In the genomic region with DNA sequence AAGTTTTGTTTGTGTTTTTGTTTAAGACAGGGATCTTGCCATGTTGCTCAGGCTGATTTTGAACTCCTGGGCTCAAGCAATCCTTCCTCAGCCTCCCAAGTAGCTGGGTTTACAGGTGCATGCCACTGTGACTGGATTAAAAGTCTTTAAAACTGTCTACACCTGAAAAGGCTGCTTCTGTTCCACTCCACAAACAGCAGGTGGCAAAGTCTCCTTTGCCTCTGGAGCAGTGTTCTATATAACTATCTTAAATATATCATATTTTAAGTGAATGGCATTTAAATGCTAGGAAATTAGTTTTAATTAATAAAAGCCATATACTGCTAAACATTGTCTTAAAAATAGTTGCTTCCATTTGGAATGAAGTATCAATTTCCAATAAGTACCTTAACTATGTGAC, we compare ENCODE assay signal across 16 cellular contexts.
A peak's percentile ranks its signal among the peaks of the same experiment; 100 is the strongest.
DNase-seq lines count a peak whose midpoint lies in the region; ATAC-seq and TF ChIP-seq lines count a peak whose summit lies in the region.
"Had no signal": no experiment of that assay in that cellular context is flagged by ENCODE, and none has a peak within 500 bp of the region (broad histone marks: within the 10 kb centered on the region; RNA-seq: fewer than 3 reads in every experiment).

No MANE protein-coding gene starts in this region.

- intact Hi-C loops in MCF 10A (cut with micrococcal nuclease) (loop anchor here (1.0 kb wide), 1 partner anchor 168 kb away; no protein-coding TSS in a partner anchor), breast epithelium (cut with DNase I; ENCODE audit: low total_unique reads) (no loop called here), natural killer cell (cut with micrococcal nuclease) (no loop called here)

- POLR2A ChIA-PET in MCF 10A (lab: Yijun Ruan, JAX) = no interaction called here

- H3K9me3 ChIP-seq in breast epithelium (no peaks in the 10 kb centered on the region), Peyer's patch (no peaks in the 10 kb centered on the region), smooth muscle cell (replicated peaks; ENCODE audit: low read depth) (no peaks in the 10 kb centered on the region)
- H3K9me3 ChIP-seq: esophagus squamous epithelium, prostate gland, testis had no signal

- H3K9me3 Mint-ChIP-seq in MCF 10A (ENCODE audit: unreplicated experiment) (no peaks in the 10 kb centered on the region), natural killer cell (no peaks in the 10 kb centered on the region)
- H3K9me3 Mint-ChIP-seq in activated naive CD4-positive, alpha-beta T cell treated with anti-CD3 and anti-CD28 coated beads, Interleukin-2, amount 10 ng/mL, durations not matched to agents 7 days and 5 days = no peaks in the 10 kb centered on the region
- H3K9me3 Mint-ChIP-seq: activated T-cell treated with anti-CD3 and anti-CD28 coated beads, Interleukin-2, amount 50 U/mL, for 24 hours had no signal

- H3K79me2 ChIP-seq in smooth muscle cell (ENCODE audit: low read depth) = no peaks in the 10 kb centered on the region

- H4K20me1 ChIP-seq in smooth muscle cell (ENCODE audit: low read depth) = no peaks in the 10 kb centered on the region

- ATAC-seq in natural killer cell (no peak), GM18505 (IDR thresholded peaks at IDR 0.05; ENCODE audit: unreplicated experiment) (no peak)

- TF ChIP-seq POLR2A in breast epithelium (IDR thresholded peaks at IDR 0.05) (no peak), Peyer's patch (IDR thresholded peaks at IDR 0.05) (no peak), GM18505 (IDR thresholded peaks at IDR 0.05; ENCODE audit: borderline replicate concordance, extremely low read depth, insufficient read depth, insufficient read length) (no peak)

- H3K27me3 Mint-ChIP-seq in MCF 10A (ENCODE audit: insufficient read depth, unreplicated experiment) (no peaks in the 10 kb centered on the region), natural killer cell (ENCODE audit: low read depth in 2 of 2) (peaks cover 5 to 9% of the 10 kb centered on the region in 2 donors)
- H3K27me3 Mint-ChIP-seq in activated naive CD4-positive, alpha-beta T cell treated with anti-CD3 and anti-CD28 coated beads, Interleukin-2, amount 10 ng/mL, durations not matched to agents 7 days and 5 days = peaks cover 6% of the 10 kb centered on the region

- H3K36me3 ChIP-seq in breast epithelium = no peaks in the 10 kb centered on the region
- H3K36me3 ChIP-seq in Peyer's patch = peaks cover 0 to 18% (median 0%) of the 10 kb centered on the region in 3 donors
- H3K36me3 ChIP-seq in smooth muscle cell (ENCODE audit: low read depth) = no peaks in the 10 kb centered on the region
- H3K36me3 ChIP-seq: prostate gland had no signal

- H3F3A ChIP-seq in smooth muscle cell (ENCODE audit: low read depth) = no peaks in the 10 kb centered on the region

- peak; percentile 39 for DNase-seq in MCF 10A (ENCODE audit: unreplicated experiment)
- DNase-seq in breast epithelium (ENCODE audit: low spot score in 2 of 2) = no peak
- no peak for DNase-seq in Peyer's patch
- DNase-seq in fibroblast of peridontal ligament (ENCODE audit: extremely low read depth) = peak; percentile 1
- no peak for DNase-seq in smooth muscle cell (lab: John Stamatoyannopoulos, UW; ENCODE audit: unreplicated experiment)
- no peak for DNase-seq in natural killer cell
- DNase-seq in activated naive CD4-positive, alpha-beta T cell treated with anti-CD3 and anti-CD28 coated beads, Interleukin-2, amount 10 ng/mL, durations not matched to agents 7 days and 5 days = no peak
- DNase-seq: activated CD4-positive, CD25-positive, alpha-beta regulatory T cell treated with anti-CD3 and anti-CD28 coated beads, Interleukin-2, amount 50 U/mL, for 72 hours; activated T-cell treated with anti-CD3 and anti-CD28 coated beads, Interleukin-2, amount 50 U/mL, for 24 hours; cortex of kidney; esophagus squamous epithelium; NCI-H2171; T-helper 1 cell; testis had no signal

- H3K4me3 ChIP-seq in breast epithelium = no peak overlapping the region
- no peak overlapping the region for H3K4me3 ChIP-seq in Peyer's patch
- no peak overlapping the region for H3K4me3 ChIP-seq in smooth muscle cell
- H3K4me3 ChIP-seq: esophagus squamous epithelium, prostate gland, testis had no signal

- H3K9ac ChIP-seq in smooth muscle cell (ENCODE audit: low read depth) = no peak overlapping the region

- H3K4me3 Mint-ChIP-seq in MCF 10A (ENCODE audit: unreplicated experiment) (no peak overlapping the region), natural killer cell (no peak overlapping the region)
- no peak overlapping the region for H3K4me3 Mint-ChIP-seq in activated naive CD4-positive, alpha-beta T cell treated with anti-CD3 and anti-CD28 coated beads, Interleukin-2, amount 10 ng/mL, durations not matched to agents 7 days and 5 days
- H3K4me3 Mint-ChIP-seq: activated T-cell treated with anti-CD3 and anti-CD28 coated beads, Interleukin-2, amount 50 U/mL, for 24 hours had no signal

- H3K4me1 Mint-ChIP-seq in MCF 10A (ENCODE audit: insufficient read depth, unreplicated experiment) (no peaks in the 10 kb centered on the region), natural killer cell (no peaks in the 10 kb centered on the region)
- no peaks in the 10 kb centered on the region for H3K4me1 Mint-ChIP-seq in activated naive CD4-positive, alpha-beta T cell treated with anti-CD3 and anti-CD28 coated beads, Interleukin-2, amount 10 ng/mL, durations not matched to agents 7 days and 5 days

- no peak overlapping the region for H3K4me2 ChIP-seq in smooth muscle cell

- CTCF ChIA-PET in MCF 10A (lab: Yijun Ruan, JAX) = interaction anchor here (0.6 to 2.3 kb wide), 9 partner anchors 9 to 173 kb away, joined by 3 to 15 read pairs (median 4); partner anchors contain the start of gene MAP7
- CTCF ChIA-PET in activated naive CD4-positive, alpha-beta T cell treated with anti-CD3 and anti-CD28 coated beads, Interleukin-2, amount 10 ng/mL, durations not matched to agents 7 days and 5 days (lab: Charles Lee) = interaction anchor here (0.7 kb wide), 1 partner anchor 176 kb away, joined by 3 read pairs; no protein-coding TSS in a partner anchor

- TF ChIP-seq CTCF in MCF 10A (IDR thresholded peaks at IDR 0.05; ENCODE audit: unreplicated experiment) (peak; percentile 27), breast epithelium (IDR thresholded peaks at IDR 0.05) (peak in 1 of 3 donors; percentile 18), Peyer's patch (IDR thresholded peaks at IDR 0.05) (peak in 4 of 6 experiments; percentile 7 to 61 (median 54)), smooth muscle cell (IDR thresholded peaks at IDR 0.05; ENCODE audit: borderline replicate concordance, insufficient read depth, poor library complexity, severe bottlenecking) (peak; percentile 16), natural killer cell (IDR thresholded peaks at IDR 0.05) (no peak)

- H2AFZ ChIP-seq in smooth muscle cell (ENCODE audit: low read depth) = no peak overlapping the region

- H3K27me3 ChIP-seq in breast epithelium (no peaks in the 10 kb centered on the region), Peyer's patch (no peaks in the 10 kb centered on the region), smooth muscle cell (ENCODE audit: low read depth) (no peaks in the 10 kb centered on the region)
- H3K27me3 ChIP-seq: esophagus squamous epithelium, testis had no signal

- H3K27ac ChIP-seq in breast epithelium (no peak overlapping the region), Peyer's patch (no peak overlapping the region), smooth muscle cell (ENCODE audit: low read depth) (no peak overlapping the region)
- H3K27ac ChIP-seq: esophagus squamous epithelium, prostate gland, testis had no signal

- H3K36me3 Mint-ChIP-seq in MCF 10A (ENCODE audit: insufficient read depth, unreplicated experiment) = no peaks in the 10 kb centered on the region
- H3K36me3 Mint-ChIP-seq in natural killer cell = no peaks in the 10 kb centered on the region
- no peaks in the 10 kb centered on the region for H3K36me3 Mint-ChIP-seq in activated naive CD4-positive, alpha-beta T cell treated with anti-CD3 and anti-CD28 coated beads, Interleukin-2, amount 10 ng/mL, durations not matched to agents 7 days and 5 days

- no TSS peak for BruUV-seq in MCF 10A (replicated peaks; lab: Mats Ljungman, UMichigan)

- no peak overlapping the region for H3K27ac Mint-ChIP-seq in MCF 10A (ENCODE audit: low read depth, unreplicated experiment)
- H3K27ac Mint-ChIP-seq in natural killer cell = no peak overlapping the region
- H3K27ac Mint-ChIP-seq in activated naive CD4-positive, alpha-beta T cell treated with anti-CD3 and anti-CD28 coated beads, Interleukin-2, amount 10 ng/mL, durations not matched to agents 7 days and 5 days = no peak overlapping the region
- H3K27ac Mint-ChIP-seq: activated T-cell treated with anti-CD3 and anti-CD28 coated beads, Interleukin-2, amount 50 U/mL, for 24 hours had no signal

- no peaks in the 10 kb centered on the region for H3K4me1 ChIP-seq in breast epithelium
- H3K4me1 ChIP-seq in Peyer's patch = no peaks in the 10 kb centered on the region
- H3K4me1 ChIP-seq in smooth muscle cell (ENCODE audit: low read depth) = no peaks in the 10 kb centered on the region
- H3K4me1 ChIP-seq: esophagus squamous epithelium, prostate gland had no signal

Comparison
In these comparisons a context has a peak if more than half of its experiments do, and no peak if none do; other contexts are left out.
1. DNase-seq: peak in MCF 10A (single experiment) and fibroblast of peridontal ligament (single experiment); none in breast epithelium (0 of 2), Peyer's patch (0 of 3), smooth muscle cell (single experiment), natural killer cell (single experiment) and activated naive CD4-positive, alpha-beta T cell treated with anti-CD3 and anti-CD28 coated beads, Interleukin-2, amount 10 ng/mL, durations not matched to agents 7 days and 5 days (single experiment).